ENCODE assay signal across 1 cellular context in the genomic region with DNA sequence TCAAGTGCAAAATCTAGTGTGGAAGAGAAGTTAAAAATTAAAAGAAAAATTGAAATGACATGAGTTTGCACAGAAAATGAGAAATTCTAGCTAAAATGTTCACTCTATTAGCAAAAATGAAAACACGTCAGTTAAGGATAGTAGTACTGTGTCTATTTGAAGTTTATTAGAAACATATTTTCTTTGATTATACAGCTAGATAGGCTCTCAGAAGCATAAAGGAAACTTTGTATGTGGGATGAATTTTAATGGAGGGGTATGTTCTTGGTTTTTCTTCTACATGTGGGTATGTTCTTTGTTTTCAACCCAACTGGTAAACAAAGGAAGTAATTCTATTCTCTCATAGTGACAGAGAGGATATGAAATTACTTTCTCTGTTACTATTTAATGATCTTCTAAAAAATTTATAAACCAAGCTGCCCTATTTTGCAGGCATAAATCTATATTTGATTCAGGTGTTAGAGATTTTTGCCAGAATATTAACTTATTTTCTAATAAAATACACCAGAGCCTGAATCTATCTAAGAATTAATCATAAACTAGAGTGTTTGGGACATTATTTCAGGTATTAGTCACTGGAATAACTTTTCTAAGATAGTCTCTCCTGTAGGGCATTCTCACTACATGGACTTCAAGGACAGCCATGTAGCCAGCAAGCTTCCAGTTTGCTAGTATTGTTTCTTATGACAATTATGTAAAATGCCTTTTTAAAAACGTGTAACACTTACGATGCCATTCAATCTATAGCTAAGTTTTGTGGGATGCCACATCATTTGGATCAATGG.
TF ChIP-seq lines count a peak whose summit lies in the region.

No MANE protein-coding gene starts in this region.

TF ChIP-seq in HepG2, 621 proteins besides CTCF, POLR2A, EP300 and RAD21:
- TF ChIP-seq NR3C1 (CRISPR knock-in tag; IDR thresholded peaks at IDR 0.05) (no peak), FOXC1 (CRISPR knock-in tag; IDR thresholded peaks at IDR 0.05; ENCODE audit: borderline replicate concordance) (no peak), ZNF460 (CRISPR knock-in tag; IDR thresholded peaks at IDR 0.05; ENCODE audit: borderline replicate concordance) (no peak), IRF2 (CRISPR knock-in tag; IDR thresholded peaks at IDR 0.05) (no peak), SRSF4 (IDR thresholded peaks at IDR 0.05; ENCODE audit: low read depth, low read length, poor library complexity, severe bottlenecking) (no peak), MIXL1 (CRISPR knock-in tag; IDR thresholded peaks at IDR 0.05) (no peak), FOXA1 (IDR thresholded peaks at IDR 0.05) (no peak), FOXA1 (CRISPR knock-in tag; IDR thresholded peaks at IDR 0.05) (no peak), MEF2D (CRISPR knock-in tag; IDR thresholded peaks at IDR 0.05) (no peak), KLF16 (CRISPR knock-in tag; IDR thresholded peaks at IDR 0.05) (no peak), ASH2L (IDR thresholded peaks at IDR 0.05; ENCODE audit: insufficient read length, low read depth, low read length) (no peak), ZNF670 (CRISPR knock-in tag; IDR thresholded peaks at IDR 0.05; ENCODE audit: borderline replicate concordance) (no peak), ZSCAN12 (CRISPR knock-in tag; IDR thresholded peaks at IDR 0.05) (no peak), ERF (CRISPR knock-in tag; IDR thresholded peaks at IDR 0.05) (no peak), ZNF136 (CRISPR knock-in tag; IDR thresholded peaks at IDR 0.05; ENCODE audit: low read depth) (no peak), ZNF33B (CRISPR knock-in tag; IDR thresholded peaks at IDR 0.05) (no peak), SYNCRIP (IDR thresholded peaks at IDR 0.05; ENCODE audit: insufficient read depth, low read depth, low read length) (no peak)
- TF ChIP-seq, protein P1, sequence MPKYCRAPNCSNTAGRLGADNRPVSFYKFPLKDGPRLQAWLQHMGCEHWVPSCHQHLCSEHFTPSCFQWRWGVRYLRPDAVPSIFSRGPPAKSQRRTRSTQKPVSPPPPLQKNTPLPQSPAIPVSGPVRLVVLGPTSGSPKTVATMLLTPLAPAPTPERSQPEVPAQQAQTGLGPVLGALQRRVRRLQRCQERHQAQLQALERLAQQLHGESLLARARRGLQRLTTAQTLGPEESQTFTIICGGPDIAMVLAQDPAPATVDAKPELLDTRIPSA (CRISPR knock-in tag; IDR thresholded peaks at IDR 0.05; ENCODE audit: borderline replicate concordance), result no peak
- TF ChIP-seq, protein P2, sequence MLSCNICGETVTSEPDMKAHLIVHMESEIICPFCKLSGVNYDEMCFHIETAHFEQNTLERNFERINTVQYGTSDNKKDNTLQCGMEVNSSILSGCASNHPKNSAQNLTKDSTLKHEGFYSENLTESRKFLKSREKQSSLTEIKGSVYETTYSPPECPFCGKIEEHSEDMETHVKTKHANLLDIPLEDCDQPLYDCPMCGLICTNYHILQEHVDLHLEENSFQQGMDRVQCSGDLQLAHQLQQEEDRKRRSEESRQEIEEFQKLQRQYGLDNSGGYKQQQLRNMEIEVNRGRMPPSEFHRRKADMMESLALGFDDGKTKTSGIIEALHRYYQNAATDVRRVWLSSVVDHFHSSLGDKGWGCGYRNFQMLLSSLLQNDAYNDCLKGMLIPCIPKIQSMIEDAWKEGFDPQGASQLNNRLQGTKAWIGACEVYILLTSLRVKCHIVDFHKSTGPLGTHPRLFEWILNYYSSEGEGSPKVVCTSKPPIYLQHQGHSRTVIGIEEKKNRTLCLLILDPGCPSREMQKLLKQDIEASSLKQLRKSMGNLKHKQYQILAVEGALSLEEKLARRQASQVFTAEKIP (CRISPR knock-in tag; IDR thresholded peaks at IDR 0.05; ENCODE audit: borderline replicate concordance), result no peak
TF ChIP-seq in HepG2: peak in this region for 0.
